Comparison of ENCODE assay signal across 23 cellular contexts in the genomic region with DNA sequence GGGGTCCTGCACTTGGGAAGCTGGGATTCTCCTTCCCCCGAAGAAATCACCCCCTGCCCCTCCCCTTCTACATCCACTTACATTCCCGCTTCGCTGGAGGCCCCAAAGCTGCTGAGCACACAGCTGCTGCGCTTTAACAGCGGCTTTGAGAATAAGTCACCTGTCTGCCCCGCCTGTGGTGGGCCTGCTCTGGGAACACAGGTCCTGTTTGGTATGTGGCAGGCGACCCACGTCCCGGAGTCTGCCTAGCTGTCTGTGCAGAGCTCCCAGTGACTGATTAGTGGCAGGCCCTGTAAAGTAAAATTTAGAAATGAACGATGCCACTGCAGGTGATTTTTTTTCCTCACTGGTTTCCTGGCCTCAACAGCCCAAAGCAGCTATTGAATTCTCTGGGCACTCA. TPM values are rescaled to one million over a fixed set of nuclear protein-coding genes. Genes with fewer than 3 reads are reported as not detected.
DNase-seq lines count a peak whose midpoint lies in the region; ATAC-seq and TF ChIP-seq lines count a peak whose summit lies in the region.
"Had no signal": no experiment of that assay in that cellular context is flagged by ENCODE, and none has a peak within 500 bp of the region (broad histone marks: within the 10 kb centered on the region; RNA-seq: fewer than 3 reads in every experiment).

No MANE protein-coding gene starts in this region.

- H3K9me3 Mint-ChIP-seq in WTC11, result no peaks in the 10 kb centered on the region
- H3K9me3 Mint-ChIP-seq: CD8-positive, alpha-beta memory T cell; HFFc6 had no signal

- no peaks in the 10 kb centered on the region for H3K9me3 ChIP-seq in effector memory CD4-positive, alpha-beta T cell (ENCODE audit: control insufficient read depth, low read length)
- H3K9me3 ChIP-seq: MG63 had no signal

- CTCF ChIA-PET in WTC11 (lab: Charles Lee), result interaction anchor here (0.8 to 2.2 kb wide), 5 partner anchors 14 to 129 kb away, joined by 3 to 12 read pairs (median 5); no protein-coding TSS in a partner anchor

- H3K4me3 ChIP-seq in effector memory CD4-positive, alpha-beta T cell (ENCODE audit: insufficient read depth, low read depth, low read length, poor library complexity, severe bottlenecking), result no peak overlapping the region
- H3K4me3 ChIP-seq: MG63 had no signal

- TF ChIP-seq CTCF in WTC11 (IDR thresholded peaks at IDR 0.05), result no peak

- H3K4me1 ChIP-seq in effector memory CD4-positive, alpha-beta T cell (ENCODE audit: control insufficient read depth, insufficient read depth, low read length, poor library complexity, severe bottlenecking), result no peaks in the 10 kb centered on the region

- no peak overlapping the region for H3K4me3 Mint-ChIP-seq in WTC11
- H3K4me3 Mint-ChIP-seq: CD8-positive, alpha-beta memory T cell; HFFc6 had no signal

- H3K27me3 ChIP-seq in effector memory CD4-positive, alpha-beta T cell (replicated peaks; ENCODE audit: control insufficient read depth, insufficient read depth, low read length, poor library complexity, severe bottlenecking), result no peaks in the 10 kb centered on the region
- H3K27me3 ChIP-seq: MG63 had no signal

- DNase-seq in NCI-H82 (lab: John Stamatoyannopoulos, UW) (peak; percentile 84), NCI-H82 treated with DMSO at 0.1 percent for 48 hours (lab: John Stamatoyannopoulos, UW; ENCODE audit: unreplicated experiment) (no peak), WTC11 (ENCODE audit: low spot score) (peak; percentile 30), iPS-NIHi11 (ENCODE audit: low spot score) (peak; percentile 47), NCI-H187 (lab: John Stamatoyannopoulos, UW) (no peak), NCI-H1092 (lab: John Stamatoyannopoulos, UW) (no peak), NCI-H1436 treated with DMSO at 0.1 percent for 48 hours (lab: John Stamatoyannopoulos, UW) (no peak)
- no peak for DNase-seq in effector memory CD4-positive, alpha-beta T cell
- DNase-seq: Calu3; CD8-positive, alpha-beta memory T cell; DMS153; GOT3; HFFc6; MG63; NCI-H1048; NCI-H146; NCI-H2081; NCI-H69; NK-92 treated with Interleukin-12 subunit alpha and Interleukin-12 subunit beta, amount 100 ng/mL, for 24 hours; SIG-M5; T-helper 1 cell had no signal

- peaks cover 7% of the 10 kb centered on the region for H3K4me1 Mint-ChIP-seq in WTC11
- H3K4me1 Mint-ChIP-seq: CD8-positive, alpha-beta memory T cell had no signal

- no peak overlapping the region for H3K27ac Mint-ChIP-seq in WTC11
- H3K27ac Mint-ChIP-seq: CD8-positive, alpha-beta memory T cell; HFFc6 had no signal

- H3K27ac ChIP-seq in effector memory CD4-positive, alpha-beta T cell (ENCODE audit: insufficient read depth, low read length, poor library complexity, severe bottlenecking), result no peak overlapping the region
- H3K27ac ChIP-seq: C4-2B, RWPE1 had no signal

- H3K36me3 ChIP-seq in effector memory CD4-positive, alpha-beta T cell (ENCODE audit: control insufficient read depth, insufficient read depth, low read length), result no peaks in the 10 kb centered on the region
- H3K36me3 ChIP-seq: MG63 had no signal

- peak; percentile 52 for ATAC-seq in WTC11

- H3K36me3 Mint-ChIP-seq in WTC11, result no peaks in the 10 kb centered on the region
- H3K36me3 Mint-ChIP-seq: CD8-positive, alpha-beta memory T cell had no signal

- POLR2A ChIA-PET in WTC11 (lab: Charles Lee), result no interaction called here

- no peaks in the 10 kb centered on the region for H3K27me3 Mint-ChIP-seq in WTC11 (ENCODE audit: low read depth)
- H3K27me3 Mint-ChIP-seq: CD8-positive, alpha-beta memory T cell had no signal

TF ChIP-seq in WTC11, 78 proteins besides CTCF, POLR2A, EP300 and RAD21:
- TF ChIP-seq, protein P1, sequence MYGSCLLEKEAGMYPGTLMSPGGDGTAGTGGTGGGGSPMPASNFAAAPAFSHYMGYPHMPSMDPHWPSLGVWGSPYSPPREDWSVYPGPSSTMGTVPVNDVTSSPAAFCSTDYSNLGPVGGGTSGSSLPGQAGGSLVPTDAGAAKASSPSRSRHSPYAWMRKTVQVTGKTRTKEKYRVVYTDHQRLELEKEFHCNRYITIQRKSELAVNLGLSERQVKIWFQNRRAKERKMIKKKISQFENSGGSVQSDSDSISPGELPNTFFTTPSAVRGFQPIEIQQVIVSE (CRISPR knock-in tag; IDR thresholded peaks at IDR 0.05; ENCODE audit: borderline replicate concordance), result no peak
- TF ChIP-seq, protein P2, sequence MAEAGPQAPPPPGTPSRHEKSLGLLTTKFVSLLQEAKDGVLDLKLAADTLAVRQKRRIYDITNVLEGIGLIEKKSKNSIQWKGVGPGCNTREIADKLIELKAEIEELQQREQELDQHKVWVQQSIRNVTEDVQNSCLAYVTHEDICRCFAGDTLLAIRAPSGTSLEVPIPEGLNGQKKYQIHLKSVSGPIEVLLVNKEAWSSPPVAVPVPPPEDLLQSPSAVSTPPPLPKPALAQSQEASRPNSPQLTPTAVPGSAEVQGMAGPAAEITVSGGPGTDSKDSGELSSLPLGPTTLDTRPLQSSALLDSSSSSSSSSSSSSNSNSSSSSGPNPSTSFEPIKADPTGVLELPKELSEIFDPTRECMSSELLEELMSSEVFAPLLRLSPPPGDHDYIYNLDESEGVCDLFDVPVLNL (CRISPR knock-in tag; IDR thresholded peaks at IDR 0.05; ENCODE audit: borderline replicate concordance, low read depth), result no peak
- TF ChIP-seq, protein P3, sequence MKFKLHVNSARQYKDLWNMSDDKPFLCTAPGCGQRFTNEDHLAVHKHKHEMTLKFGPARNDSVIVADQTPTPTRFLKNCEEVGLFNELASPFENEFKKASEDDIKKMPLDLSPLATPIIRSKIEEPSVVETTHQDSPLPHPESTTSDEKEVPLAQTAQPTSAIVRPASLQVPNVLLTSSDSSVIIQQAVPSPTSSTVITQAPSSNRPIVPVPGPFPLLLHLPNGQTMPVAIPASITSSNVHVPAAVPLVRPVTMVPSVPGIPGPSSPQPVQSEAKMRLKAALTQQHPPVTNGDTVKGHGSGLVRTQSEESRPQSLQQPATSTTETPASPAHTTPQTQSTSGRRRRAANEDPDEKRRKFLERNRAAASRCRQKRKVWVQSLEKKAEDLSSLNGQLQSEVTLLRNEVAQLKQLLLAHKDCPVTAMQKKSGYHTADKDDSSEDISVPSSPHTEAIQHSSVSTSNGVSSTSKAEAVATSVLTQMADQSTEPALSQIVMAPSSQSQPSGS (CRISPR knock-in tag; IDR thresholded peaks at IDR 0.05; ENCODE audit: borderline replicate concordance, low read depth), result no peak
- TF ChIP-seq, protein P4, sequence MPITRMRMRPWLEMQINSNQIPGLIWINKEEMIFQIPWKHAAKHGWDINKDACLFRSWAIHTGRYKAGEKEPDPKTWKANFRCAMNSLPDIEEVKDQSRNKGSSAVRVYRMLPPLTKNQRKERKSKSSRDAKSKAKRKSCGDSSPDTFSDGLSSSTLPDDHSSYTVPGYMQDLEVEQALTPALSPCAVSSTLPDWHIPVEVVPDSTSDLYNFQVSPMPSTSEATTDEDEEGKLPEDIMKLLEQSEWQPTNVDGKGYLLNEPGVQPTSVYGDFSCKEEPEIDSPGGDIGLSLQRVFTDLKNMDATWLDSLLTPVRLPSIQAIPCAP (CRISPR knock-in tag; IDR thresholded peaks at IDR 0.05), result no peak
- TF ChIP-seq SMAD4 (CRISPR knock-in tag; IDR thresholded peaks at IDR 0.05) (no peak), SMAD3 (CRISPR knock-in tag; IDR thresholded peaks at IDR 0.05; ENCODE audit: borderline replicate concordance) (no peak), ZNF219 (CRISPR knock-in tag; IDR thresholded peaks at IDR 0.05; ENCODE audit: borderline replicate concordance) (no peak), GRHL2 (CRISPR knock-in tag; IDR thresholded peaks at IDR 0.05; ENCODE audit: insufficient replicate concordance, severe bottlenecking) (no peak), ZNF317 (CRISPR knock-in tag; IDR thresholded peaks at IDR 0.05; ENCODE audit: borderline replicate concordance, low read depth) (no peak)
- TF ChIP-seq, protein P5, sequence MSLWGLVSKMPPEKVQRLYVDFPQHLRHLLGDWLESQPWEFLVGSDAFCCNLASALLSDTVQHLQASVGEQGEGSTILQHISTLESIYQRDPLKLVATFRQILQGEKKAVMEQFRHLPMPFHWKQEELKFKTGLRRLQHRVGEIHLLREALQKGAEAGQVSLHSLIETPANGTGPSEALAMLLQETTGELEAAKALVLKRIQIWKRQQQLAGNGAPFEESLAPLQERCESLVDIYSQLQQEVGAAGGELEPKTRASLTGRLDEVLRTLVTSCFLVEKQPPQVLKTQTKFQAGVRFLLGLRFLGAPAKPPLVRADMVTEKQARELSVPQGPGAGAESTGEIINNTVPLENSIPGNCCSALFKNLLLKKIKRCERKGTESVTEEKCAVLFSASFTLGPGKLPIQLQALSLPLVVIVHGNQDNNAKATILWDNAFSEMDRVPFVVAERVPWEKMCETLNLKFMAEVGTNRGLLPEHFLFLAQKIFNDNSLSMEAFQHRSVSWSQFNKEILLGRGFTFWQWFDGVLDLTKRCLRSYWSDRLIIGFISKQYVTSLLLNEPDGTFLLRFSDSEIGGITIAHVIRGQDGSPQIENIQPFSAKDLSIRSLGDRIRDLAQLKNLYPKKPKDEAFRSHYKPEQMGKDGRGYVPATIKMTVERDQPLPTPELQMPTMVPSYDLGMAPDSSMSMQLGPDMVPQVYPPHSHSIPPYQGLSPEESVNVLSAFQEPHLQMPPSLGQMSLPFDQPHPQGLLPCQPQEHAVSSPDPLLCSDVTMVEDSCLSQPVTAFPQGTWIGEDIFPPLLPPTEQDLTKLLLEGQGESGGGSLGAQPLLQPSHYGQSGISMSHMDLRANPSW (CRISPR knock-in tag; conservative IDR thresholded peaks at IDR 0.05; ENCODE audit: low read depth), result no peak
- TF ChIP-seq, protein P6, sequence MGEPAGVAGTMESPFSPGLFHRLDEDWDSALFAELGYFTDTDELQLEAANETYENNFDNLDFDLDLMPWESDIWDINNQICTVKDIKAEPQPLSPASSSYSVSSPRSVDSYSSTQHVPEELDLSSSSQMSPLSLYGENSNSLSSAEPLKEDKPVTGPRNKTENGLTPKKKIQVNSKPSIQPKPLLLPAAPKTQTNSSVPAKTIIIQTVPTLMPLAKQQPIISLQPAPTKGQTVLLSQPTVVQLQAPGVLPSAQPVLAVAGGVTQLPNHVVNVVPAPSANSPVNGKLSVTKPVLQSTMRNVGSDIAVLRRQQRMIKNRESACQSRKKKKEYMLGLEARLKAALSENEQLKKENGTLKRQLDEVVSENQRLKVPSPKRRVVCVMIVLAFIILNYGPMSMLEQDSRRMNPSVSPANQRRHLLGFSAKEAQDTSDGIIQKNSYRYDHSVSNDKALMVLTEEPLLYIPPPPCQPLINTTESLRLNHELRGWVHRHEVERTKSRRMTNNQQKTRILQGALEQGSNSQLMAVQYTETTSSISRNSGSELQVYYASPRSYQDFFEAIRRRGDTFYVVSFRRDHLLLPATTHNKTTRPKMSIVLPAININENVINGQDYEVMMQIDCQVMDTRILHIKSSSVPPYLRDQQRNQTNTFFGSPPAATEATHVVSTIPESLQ (CRISPR knock-in tag; IDR thresholded peaks at IDR 0.05), result no peak

RNA-seq across cellular contexts. Expression of a gene that starts 47.0 kb away (rescaled TPM):
- total RNA-seq in WTC11 (2021), result 2.1 to 3.1 TPM (median 2.9 TPM) in 3 replicates

Comparison
In these comparisons a context has a peak if more than half of its experiments do, and no peak if none do; other contexts are left out.
1. DNase-seq: peak in NCI-H82 (single experiment), WTC11 (single experiment) and iPS-NIHi11 (single experiment); none in NCI-H82 treated with DMSO at 0.1 percent for 48 hours (single experiment), effector memory CD4-positive, alpha-beta T cell (0 of 3), NCI-H187 (0 of 2), NCI-H1092 (single experiment) and NCI-H1436 treated with DMSO at 0.1 percent for 48 hours (single experiment).